29 cellular contexts compared by ENCODE assay signal in genomic region chr11:133695376-133695775, GRCh38.
"Had no signal": no experiment of that assay in that cellular context is flagged by ENCODE, and none has a peak within 500 bp of the region (broad histone marks: within the 10 kb centered on the region; RNA-seq: fewer than 3 reads in every experiment).

No MANE protein-coding gene starts in this region.

- H3K27ac Mint-ChIP-seq: immature natural killer cell; naive thymus-derived CD8-positive, alpha-beta T cell; nephron; stimulated activated memory B cell treated with anti-CD40 and anti-IgM and Interleukin-4, amounts not matched to agents 10 μg/mL and 1 μg/mL and 100 μg/mL, for 72 hours; stimulated activated naive CD8-positive, alpha-beta T cell treated with anti-CD3 and anti-CD28 coated beads, Interleukin-15, amount 100 ng/mL, for 72 hours; type B pancreatic cell had no signal

- DNase-seq: hypothalamus; immature natural killer cell; kidney; left colon; left lung; lower lobe of right lung; mammary epithelial cell; mesenchymal stem cell; naive thymus-derived CD8-positive, alpha-beta T cell; nucleus accumbens; pancreas; posterior cingulate gyrus; retina; right cardiac atrium; sigmoid colon; small intestine; spleen; stimulated activated CD4-positive, alpha-beta T cell treated with anti-CD3 and anti-CD28 coated beads, Interleukin-4, amount 100 ng/mL, for 24 hours; stimulated activated naive CD4-positive, alpha-beta T cell treated with Interleukin-2 at 50 U/mL for 16 hours; stimulated activated naive CD8-positive, alpha-beta T cell treated with anti-CD3 and anti-CD28 coated beads, Interleukin-15, amount 100 ng/mL, for 72 hours; substantia nigra; uterus had no signal

- H3K4me3 ChIP-seq: left lung, lower lobe of right lung, pancreas, prostate gland, sigmoid colon, spleen, tibial nerve, uterus had no signal

- H3K36me3 Mint-ChIP-seq: immature natural killer cell; naive thymus-derived CD8-positive, alpha-beta T cell; stimulated activated memory B cell treated with anti-CD40 and anti-IgM and Interleukin-4, amounts not matched to agents 10 μg/mL and 1 μg/mL and 100 μg/mL, for 72 hours; type B pancreatic cell had no signal

- H3K27ac ChIP-seq: left lung, lower lobe of right lung, pancreas, prostate gland, sigmoid colon, spleen, tibial nerve, uterus had no signal

- H3K4me1 Mint-ChIP-seq: immature natural killer cell; nephron; neural crest cell; stimulated activated memory B cell treated with anti-CD40 and anti-IgM and Interleukin-4, amounts not matched to agents 10 μg/mL and 1 μg/mL and 100 μg/mL, for 72 hours; stimulated activated naive CD8-positive, alpha-beta T cell treated with anti-CD3 and anti-CD28 coated beads, Interleukin-15, amount 100 ng/mL, for 72 hours had no signal

- H3K27me3 ChIP-seq: left lung, pancreas, sigmoid colon, spleen, tibial nerve, uterus had no signal

- H3K36me3 ChIP-seq: left lung, lower lobe of right lung, pancreas, prostate gland, sigmoid colon, spleen, tibial nerve, uterus had no signal

- H3K4me1 ChIP-seq: left lung, lower lobe of right lung, pancreas, prostate gland, sigmoid colon, spleen, tibial nerve, uterus had no signal

- H3K9me3 Mint-ChIP-seq: nephron; stimulated activated memory B cell treated with anti-CD40 and anti-IgM and Interleukin-4, amounts not matched to agents 10 μg/mL and 1 μg/mL and 100 μg/mL, for 72 hours; stimulated activated naive CD8-positive, alpha-beta T cell treated with anti-CD3 and anti-CD28 coated beads, Interleukin-15, amount 100 ng/mL, for 72 hours; type B pancreatic cell had no signal

- ATAC-seq: left colon; left lung; lower lobe of right lung; naive thymus-derived CD8-positive, alpha-beta T cell; pancreas; right cardiac atrium; stimulated activated memory B cell treated with anti-CD40 and anti-IgM and Interleukin-4, amounts not matched to agents 10 μg/mL and 1 μg/mL and 100 μg/mL, for 72 hours had no signal

- H3K4me3 Mint-ChIP-seq: immature natural killer cell; naive thymus-derived CD8-positive, alpha-beta T cell; nephron; neural crest cell; stimulated activated memory B cell treated with anti-CD40 and anti-IgM and Interleukin-4, amounts not matched to agents 10 μg/mL and 1 μg/mL and 100 μg/mL, for 72 hours; stimulated activated naive CD8-positive, alpha-beta T cell treated with anti-CD3 and anti-CD28 coated beads, Interleukin-15, amount 100 ng/mL, for 72 hours; type B pancreatic cell had no signal

- H3K27me3 Mint-ChIP-seq: stimulated activated memory B cell treated with anti-CD40 and anti-IgM and Interleukin-4, amounts not matched to agents 10 μg/mL and 1 μg/mL and 100 μg/mL, for 72 hours; stimulated activated naive CD8-positive, alpha-beta T cell treated with anti-CD3 and anti-CD28 coated beads, Interleukin-15, amount 100 ng/mL, for 72 hours; type B pancreatic cell had no signal

- H3K9me3 ChIP-seq: left lung, lower lobe of right lung, pancreas, prostate gland, sigmoid colon, spleen, tibial nerve, uterus had no signal

- FAIRE-seq: islet of Langerhans, kidney, pancreas, small intestine had no signal
